ENCODE assay signal across 17 cellular contexts in genomic region chr7:108291135-108291508, GRCh38.
"Had no signal": no experiment of that assay in that cellular context is flagged by ENCODE, and none has a peak within 500 bp of the region (broad histone marks: within the 10 kb centered on the region; RNA-seq: fewer than 3 reads in every experiment).

No MANE protein-coding gene starts in this region.

- H3K4me1 ChIP-seq: gastrocnemius medialis, left ventricle myocardium inferior, suprapubic skin, upper lobe of left lung had no signal

- H3K36me3 ChIP-seq: gastrocnemius medialis, left ventricle myocardium inferior, right atrium auricular region, suprapubic skin, upper lobe of left lung had no signal

- H3K9me3 Mint-ChIP-seq: activated CD4-positive, alpha-beta T cell treated with anti-CD3 and anti-CD28 coated beads, Interleukin-2, amount 10 ng/mL, durations not matched to agents 7 days and 5 days; activated naive CD4-positive, alpha-beta T cell treated with anti-CD3 and anti-CD28 coated beads, Interleukin-2, amount 50 U/mL, for 72 hours; activated T-cell treated with anti-CD3 and anti-CD28 coated beads, Interleukin-2, amount 50 U/mL, for 72 hours; memory B cell had no signal

- H3K27me3 ChIP-seq: gastrocnemius medialis, right atrium auricular region, suprapubic skin, upper lobe of left lung had no signal

- H3K27ac ChIP-seq: gastrocnemius medialis, left ventricle myocardium inferior, right atrium auricular region, suprapubic skin, upper lobe of left lung had no signal

- H3K4me1 Mint-ChIP-seq: activated CD4-positive, alpha-beta T cell treated with anti-CD3 and anti-CD28 coated beads, Interleukin-2, amount 10 ng/mL, durations not matched to agents 7 days and 5 days; naive thymus-derived CD4-positive, alpha-beta T cell had no signal

- H3K27ac Mint-ChIP-seq: activated CD4-positive, alpha-beta T cell treated with anti-CD3 and anti-CD28 coated beads, Interleukin-2, amount 10 ng/mL, durations not matched to agents 7 days and 5 days; activated naive CD4-positive, alpha-beta T cell treated with anti-CD3 and anti-CD28 coated beads, Interleukin-2, amount 50 U/mL, for 72 hours; activated T-cell treated with anti-CD3 and anti-CD28 coated beads, Interleukin-2, amount 50 U/mL, for 72 hours; memory B cell; naive thymus-derived CD4-positive, alpha-beta T cell had no signal

- DNase-seq: activated CD4-positive, alpha-beta T cell treated with anti-CD3 and anti-CD28 coated beads, Interleukin-2, amount 10 ng/mL, durations not matched to agents 7 days and 5 days; activated CD8-positive, alpha-beta memory T cell treated with anti-CD3 and anti-CD28 coated beads, Interleukin-2, amount 50 U/mL, for 48 hours; activated gamma-delta T cell; activated T-cell treated with anti-CD3 and anti-CD28 coated beads, Interleukin-2, amount 50 U/mL, for 72 hours; effector memory CD4-positive, alpha-beta T cell; gastrocnemius medialis; kidney; left ventricle myocardium inferior; mucosa of descending colon; naive thymus-derived CD4-positive, alpha-beta T cell; nucleus accumbens; stimulated activated naive CD8-positive, alpha-beta T cell treated with anti-CD3 and anti-CD28 coated beads, Interleukin-15, Interleukin-2, amounts not matched to agents 100 U/mL and 50 U/mL, for 24 hours; upper lobe of left lung had no signal

- H3K4me3 Mint-ChIP-seq: activated CD4-positive, alpha-beta T cell treated with anti-CD3 and anti-CD28 coated beads, Interleukin-2, amount 10 ng/mL, durations not matched to agents 7 days and 5 days; activated T-cell treated with anti-CD3 and anti-CD28 coated beads, Interleukin-2, amount 50 U/mL, for 72 hours; memory B cell; naive thymus-derived CD4-positive, alpha-beta T cell had no signal

- ATAC-seq: activated T-cell treated with anti-CD3 and anti-CD28 coated beads, Interleukin-2, amount 50 U/mL, for 72 hours; gastrocnemius medialis; mucosa of descending colon; naive thymus-derived CD4-positive, alpha-beta T cell; stimulated activated naive CD8-positive, alpha-beta T cell treated with anti-CD3 and anti-CD28 coated beads, Interleukin-15, Interleukin-2, amounts not matched to agents 100 U/mL and 50 U/mL, for 24 hours had no signal

- H3K36me3 Mint-ChIP-seq: memory B cell had no signal

- H3K4me3 ChIP-seq: gastrocnemius medialis, left ventricle myocardium inferior, mucosa of descending colon, right atrium auricular region, suprapubic skin, upper lobe of left lung had no signal

- H3K9me3 ChIP-seq: gastrocnemius medialis, left ventricle myocardium inferior, mucosa of descending colon, right atrium auricular region, suprapubic skin, upper lobe of left lung had no signal
